ENCODE assay signal across 27 cellular contexts in genomic region chr13:85080726-85081125, GRCh38.
"Had no signal": no experiment of that assay in that cellular context is flagged by ENCODE, and none has a peak within 500 bp of the region (broad histone marks: within the 10 kb centered on the region; RNA-seq: fewer than 3 reads in every experiment).

No MANE protein-coding gene starts in this region.

- H3K27ac Mint-ChIP-seq: activated CD4-positive, alpha-beta T cell treated with anti-CD3 and anti-CD28 coated beads for 36 hours; activated naive CD4-positive, alpha-beta T cell treated with anti-CD3 and anti-CD28 coated beads, Interleukin-2, amount 50 U/mL, for 72 hours; activated T-cell treated with anti-CD3 and anti-CD28 coated beads, Interleukin-2, amount 50 U/mL, for 72 hours; endodermal cell; naive B cell; stimulated activated naive B cell treated with anti-CD40 and anti-IgM and Interleukin-4, amounts not matched to agents 10 μg/mL and 1 μg/mL and 100 μg/mL, for 72 hours; T-helper 17 cell had no signal

- H3K9me3 Mint-ChIP-seq: endodermal cell; stimulated activated naive B cell treated with anti-CD40 and anti-IgM and Interleukin-4, amounts not matched to agents 10 μg/mL and 1 μg/mL and 100 μg/mL, for 72 hours had no signal

- H3K27me3 Mint-ChIP-seq: activated CD4-positive, alpha-beta T cell treated with anti-CD3 and anti-CD28 coated beads for 36 hours; naive B cell; stimulated activated naive B cell treated with anti-CD40 and anti-IgM and Interleukin-4, amounts not matched to agents 10 μg/mL and 1 μg/mL and 100 μg/mL, for 72 hours; T-helper 17 cell had no signal

- H3K27me3 ChIP-seq: breast epithelium, esophagus squamous epithelium, heart right ventricle, sigmoid colon, stomach, thyroid gland had no signal

- DNase-seq: activated CD4-positive, alpha-beta T cell treated with anti-CD3 and anti-CD28 coated beads for 36 hours; activated CD4-positive, CD25-positive, alpha-beta regulatory T cell; activated naive CD4-positive, alpha-beta T cell; activated T-cell treated with anti-CD3 and anti-CD28 coated beads for 4 hours; activated T-cell treated with anti-CD3 and anti-CD28 coated beads, Interleukin-2, amount 50 U/mL, for 72 hours; central memory CD4-positive, alpha-beta T cell; endodermal cell; esophagus squamous epithelium; foreskin melanocyte; heart right ventricle; islet precursor cell; left ventricle myocardium inferior; naive B cell; occipital lobe; psoas muscle; sigmoid colon; small intestine; stimulated activated CD4-positive, alpha-beta T cell treated with anti-CD3 and anti-CD28 coated beads, Interleukin-1b, Interleukin-23, amount 100 ng/mL, for 48 hours; stimulated activated naive B cell treated with anti-CD40 and anti-IgM and Interleukin-4, amounts not matched to agents 10 μg/mL and 1 μg/mL and 100 μg/mL, for 72 hours; stomach; T-helper 17 cell; T1000; thyroid gland had no signal

- H3K4me3 ChIP-seq: breast epithelium, esophagus squamous epithelium, heart right ventricle, left ventricle myocardium inferior, lung, psoas muscle, sigmoid colon, stomach, thyroid gland had no signal

- H3K4me3 Mint-ChIP-seq: activated CD4-positive, alpha-beta T cell treated with anti-CD3 and anti-CD28 coated beads for 36 hours; activated T-cell treated with anti-CD3 and anti-CD28 coated beads, Interleukin-2, amount 50 U/mL, for 72 hours; endodermal cell; stimulated activated naive B cell treated with anti-CD40 and anti-IgM and Interleukin-4, amounts not matched to agents 10 μg/mL and 1 μg/mL and 100 μg/mL, for 72 hours; T-helper 17 cell had no signal

- H3K36me3 Mint-ChIP-seq: activated naive CD4-positive, alpha-beta T cell treated with anti-CD3 and anti-CD28 coated beads, Interleukin-2, amount 50 U/mL, for 72 hours; naive B cell; stimulated activated naive B cell treated with anti-CD40 and anti-IgM and Interleukin-4, amounts not matched to agents 10 μg/mL and 1 μg/mL and 100 μg/mL, for 72 hours had no signal

- H3K4me1 ChIP-seq: breast epithelium, esophagus squamous epithelium, heart right ventricle, left ventricle myocardium inferior, parathyroid adenoma, psoas muscle, sigmoid colon, stomach, thyroid gland had no signal

- H3K4me1 Mint-ChIP-seq: activated CD4-positive, alpha-beta T cell treated with anti-CD3 and anti-CD28 coated beads for 36 hours; naive B cell; stimulated activated naive B cell treated with anti-CD40 and anti-IgM and Interleukin-4, amounts not matched to agents 10 μg/mL and 1 μg/mL and 100 μg/mL, for 72 hours; T-helper 17 cell had no signal

- H3K9me3 ChIP-seq: breast epithelium, esophagus squamous epithelium, left ventricle myocardium inferior, psoas muscle, sigmoid colon, stomach, thyroid gland had no signal

- H3K79me2 ChIP-seq: parathyroid adenoma had no signal

- H3K27ac ChIP-seq: breast epithelium, esophagus squamous epithelium, heart right ventricle, left ventricle myocardium inferior, parathyroid adenoma, psoas muscle, sigmoid colon, stomach, thyroid gland had no signal

- H3K9ac ChIP-seq: parathyroid adenoma had no signal

- H3K36me3 ChIP-seq: breast epithelium, esophagus squamous epithelium, heart right ventricle, left ventricle myocardium inferior, sigmoid colon, stomach, thyroid gland had no signal

- ATAC-seq: activated CD4-positive, alpha-beta T cell treated with anti-CD3 and anti-CD28 coated beads for 36 hours; activated naive CD4-positive, alpha-beta T cell treated with anti-CD3 and anti-CD28 coated beads, Interleukin-2, amount 50 U/mL, for 72 hours; activated T-cell treated with anti-CD3 and anti-CD28 coated beads, Interleukin-2, amount 50 U/mL, for 72 hours; heart right ventricle; psoas muscle; stimulated activated naive B cell treated with anti-CD40 and anti-IgM and Interleukin-4, amounts not matched to agents 10 μg/mL and 1 μg/mL and 100 μg/mL, for 72 hours; T-helper 17 cell had no signal

- H2AFZ ChIP-seq: parathyroid adenoma had no signal
